8 cellular contexts compared by ENCODE assay signal in genomic region chr5:21919417-21920022, GRCh38.
DNase-seq lines count a peak whose midpoint lies in the region; ATAC-seq, FAIRE-seq and TF ChIP-seq lines count a peak whose summit lies in the region.

No MANE protein-coding gene starts in this region.

- DNase-seq in AG08395 (ENCODE audit: low spot score) (peak; percentile 29), NCI-H1048 (lab: John Stamatoyannopoulos, UW) (peak; percentile 43), frontal cortex (ENCODE audit: low spot score in 2 of 2) (no peak), superior temporal gyrus (ENCODE audit: extremely low spot score) (peak; percentile 79), vagina (ENCODE audit: extremely low spot score in 2 of 2) (no peak)

- TF ChIP-seq POLR2A in vagina (IDR thresholded peaks at IDR 0.05), result no peak

- H3K9me3 ChIP-seq in SU-DHL-6 (ENCODE audit: insufficient read depth, low read length) (no peaks in the 10 kb centered on the region), vagina (no peaks in the 10 kb centered on the region)

- H3K79me2 ChIP-seq in SU-DHL-6 (ENCODE audit: insufficient read depth, low read length), result no peaks in the 10 kb centered on the region

- H3K27ac ChIP-seq in SU-DHL-6 (ENCODE audit: low read depth, low read length), result no peak overlapping the region
- H3K27ac ChIP-seq in vagina, result no peak overlapping the region

- peak; percentile 69 for FAIRE-seq in frontal cortex (lab: Jason Lieb, UNC)

- peak overlapping the region; percentile 49 for H3K4me2 ChIP-seq in SU-DHL-6 (ENCODE audit: low read depth, low read length, poor library complexity, severe bottlenecking)

- H3K9me2 ChIP-seq in SU-DHL-6 (replicated peaks; ENCODE audit: insufficient read depth, low read length), result no peaks in the 10 kb centered on the region

- no peak overlapping the region for H3K9ac ChIP-seq in SU-DHL-6 (ENCODE audit: low read length)

- peak overlapping the region; percentile 64 for H2AFZ ChIP-seq in SU-DHL-6 (ENCODE audit: low read depth, low read length, severe bottlenecking)

- H3K36me3 ChIP-seq in SU-DHL-6 (ENCODE audit: low read length) (no peaks in the 10 kb centered on the region), vagina (no peaks in the 10 kb centered on the region)

- ATAC-seq in GM18517 (IDR thresholded peaks at IDR 0.05; ENCODE audit: unreplicated experiment) (peak; percentile 97), HG02840 (IDR thresholded peaks at IDR 0.05; ENCODE audit: low FRiP score, unreplicated experiment) (peak; percentile 86)

- intact Hi-C loops in vagina (cut with DNase I), result no loop called here

- no peaks in the 10 kb centered on the region for H4K20me1 ChIP-seq in SU-DHL-6 (ENCODE audit: low read depth, low read length)

- no peaks in the 10 kb centered on the region for H3K4me1 ChIP-seq in vagina

- peak; percentile 86 for TF ChIP-seq CTCF in SU-DHL-6 (IDR thresholded peaks at IDR 0.05; ENCODE audit: insufficient read depth, low read length, poor library complexity, severe bottlenecking)
- no peak for TF ChIP-seq CTCF in vagina (IDR thresholded peaks at IDR 0.05)

- H3K27me3 ChIP-seq in SU-DHL-6 (ENCODE audit: low read length) (no peaks in the 10 kb centered on the region), vagina (no peaks in the 10 kb centered on the region)

- H3K4me3 ChIP-seq in SU-DHL-6 (ENCODE audit: insufficient read depth, low read length, poor library complexity, severe bottlenecking) (no peak overlapping the region), vagina (no peak overlapping the region)

- H3F3A ChIP-seq in SU-DHL-6 (ENCODE audit: insufficient read depth), result no peaks in the 10 kb centered on the region

Comparison
In these comparisons a context has a peak if more than half of its experiments do, and no peak if none do; other contexts are left out.
1. DNase-seq: peak in AG08395 (single experiment), NCI-H1048 (single experiment) and superior temporal gyrus (single experiment); none in frontal cortex (0 of 2) and vagina (0 of 2).